In the genomic region with DNA sequence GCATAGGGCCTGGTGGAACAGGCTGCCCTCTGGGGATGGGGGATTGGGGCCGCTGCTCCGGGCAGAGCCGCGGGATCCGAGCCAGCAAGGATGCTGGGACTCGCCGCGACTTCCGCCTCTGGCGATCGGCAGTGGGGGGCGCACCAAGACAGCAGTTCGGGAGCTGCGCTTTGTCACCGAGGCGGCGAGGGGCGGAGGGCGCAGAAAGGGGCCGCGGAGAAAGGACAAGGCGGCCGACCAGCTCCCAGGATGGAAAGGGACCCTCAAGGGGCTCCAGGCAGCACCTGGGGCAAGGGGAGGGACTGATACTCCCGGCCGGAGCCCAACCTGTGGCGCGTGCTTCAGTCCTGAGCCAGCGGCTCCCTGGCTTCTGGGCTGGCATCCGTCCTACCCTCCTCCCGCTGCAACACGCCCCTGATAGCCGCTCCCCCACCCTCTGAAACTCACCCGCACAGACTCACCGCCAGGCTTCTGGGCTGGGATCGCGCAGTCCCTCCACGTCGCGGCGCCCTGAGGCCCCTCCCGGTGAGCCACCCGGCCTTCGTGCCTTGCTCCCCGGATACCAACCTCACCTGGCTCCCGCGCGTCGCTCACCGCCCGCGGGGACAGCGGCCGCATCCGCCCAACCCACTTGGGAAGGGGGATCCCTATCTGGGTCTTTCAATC, we compare ENCODE assay signal across 8 cellular contexts. TPM values are rescaled to one million over a fixed set of nuclear protein-coding genes. Genes with fewer than 3 reads are reported as not detected.
A peak's percentile ranks its signal among the peaks of the same experiment; 100 is the strongest.
DNase-seq lines count a peak whose midpoint lies in the region; ATAC-seq and TF ChIP-seq lines count a peak whose summit lies in the region.

No MANE protein-coding gene starts in this region.

- H3K27ac ChIP-seq in WERI-Rb-1, result no peak overlapping the region

- no peaks in the 10 kb centered on the region for H3K9me3 ChIP-seq in WERI-Rb-1 (ENCODE audit: severe bottlenecking)

- peaks cover 87% of the 10 kb centered on the region for H3K27me3 ChIP-seq in WERI-Rb-1 (ENCODE audit: insufficient read depth, low read depth, severe bottlenecking)

- DNase-seq in DMS79 (lab: John Stamatoyannopoulos, UW) (peak; percentile 73), Kasumi-1 (lab: John Stamatoyannopoulos, UW) (peak; percentile 54 to 66), WERI-Rb-1 (peak; percentile 60), left ventricle myocardium superior (peak; percentile 60), skeletal muscle cell (ENCODE audit: low read depth) (no peak), epidermal melanocyte (ENCODE audit: insufficient read length, low spot score) (no peak), amniotic stem cell (lab: John Stamatoyannopoulos, UW) (no peak)
- DNase-seq in stimulated activated CD4-positive, alpha-beta T cell treated with anti-CD3 and anti-CD28 coated beads, Interleukin-4, amount 100 ng/mL, for 24 hours, result no peak

- peak; percentile 57 for TF ChIP-seq CTCF in WERI-Rb-1 (IDR thresholded peaks at IDR 0.05; ENCODE audit: low read depth, low read length)

- H3K36me3 ChIP-seq in WERI-Rb-1, result no peaks in the 10 kb centered on the region

- peak; percentile 52 for ATAC-seq in left ventricle myocardium superior

- peak overlapping the region; percentile 19 for H3K4me3 ChIP-seq in WERI-Rb-1 (ENCODE audit: low read depth, low read length)
- peak overlapping the region; percentile 55 for H3K4me3 ChIP-seq in skeletal muscle cell (ENCODE audit: low read depth, low read length)

- intact Hi-C loops in left ventricle myocardium superior (cut with micrococcal nuclease), result no loop called here

RNA-seq across cellular contexts. Expression of a gene that starts 7.1 kb away (rescaled TPM):
- not detected for total RNA-seq in left ventricle myocardium superior

RNA-seq across cellular contexts. Expression of a gene that starts 35.6 kb away (rescaled TPM):
- not detected for total RNA-seq in left ventricle myocardium superior

RNA-seq across cellular contexts. Expression of a gene that starts 50.5 kb away (rescaled TPM):
- not detected for total RNA-seq in left ventricle myocardium superior

Comparison
In these comparisons a context has a peak if more than half of its experiments do, and no peak if none do; other contexts are left out.
1. DNase-seq: peak in DMS79 (single experiment), Kasumi-1 (2 of 2), WERI-Rb-1 (single experiment) and left ventricle myocardium superior (single experiment); none in skeletal muscle cell (single experiment), epidermal melanocyte (single experiment), stimulated activated CD4-positive, alpha-beta T cell treated with anti-CD3 and anti-CD28 coated beads, Interleukin-4, amount 100 ng/mL, for 24 hours (single experiment) and amniotic stem cell (single experiment).